ENCODE assay signal across 8 cellular contexts in genomic region chr9:90914868-90915483, GRCh38.
DNase-seq lines count a peak whose midpoint lies in the region; ATAC-seq and TF ChIP-seq lines count a peak whose summit lies in the region.

No MANE protein-coding gene starts in this region.

- no peak overlapping the region for H3K4me3 ChIP-seq in adipocyte (ENCODE audit: low read length)
- H3K4me3 ChIP-seq in left ventricle myocardium inferior, result no peak overlapping the region
- H3K4me3 ChIP-seq in retinal pigment epithelial cell (ENCODE audit: low read length), result no peak overlapping the region

- peak; percentile 69 for DNase-seq in NCI-H1105 treated with DMSO at 0.1 percent for 48 hours (lab: John Stamatoyannopoulos, UW)
- DNase-seq in T-helper 1 cell, result peak; percentile 44 to 75 (median 54)
- peak; percentile 86 for DNase-seq in adipocyte (ENCODE audit: low read depth)
- peak; percentile 59 for DNase-seq in left ventricle myocardium inferior
- no peak for DNase-seq in retinal pigment epithelial cell (ENCODE audit: low read depth)
- no peak for DNase-seq in OCI-M2 (lab: John Stamatoyannopoulos, UW; ENCODE audit: unreplicated experiment)

- H3K27ac ChIP-seq in left ventricle myocardium inferior (replicated peaks), result no peak overlapping the region

- H3K36me3 ChIP-seq in adipocyte (ENCODE audit: control insufficient read depth, insufficient read depth, low read length, severe bottlenecking), result no peaks in the 10 kb centered on the region
- H3K36me3 ChIP-seq in left ventricle myocardium inferior, result no peaks in the 10 kb centered on the region

- H3K9ac ChIP-seq in adipocyte (ENCODE audit: low read length), result peak overlapping the region; percentile 48

- TF ChIP-seq CTCF in GM12874 (IDR thresholded peaks at IDR 0.05; ENCODE audit: insufficient read depth, low read depth, low read length) (peak; percentile 89), left ventricle myocardium inferior (IDR thresholded peaks at IDR 0.05; ENCODE audit: borderline replicate concordance) (peak; percentile 92), retinal pigment epithelial cell (conservative IDR thresholded peaks at IDR 0.05; ENCODE audit: low read depth, low read length) (peak; percentile 87)

- H3K9me3 ChIP-seq in adipocyte (ENCODE audit: control insufficient read depth, low read length) (peaks cover 6% of the 10 kb centered on the region), left ventricle myocardium inferior (replicated peaks) (no peaks in the 10 kb centered on the region)

- H3K27me3 ChIP-seq in adipocyte (replicated peaks; ENCODE audit: control insufficient read depth, insufficient read depth, low read length), result no peaks in the 10 kb centered on the region
- peaks cover 13% of the 10 kb centered on the region for H3K27me3 ChIP-seq in left ventricle myocardium inferior (ENCODE audit: low read depth)

- H3K4me1 ChIP-seq in adipocyte (ENCODE audit: control insufficient read depth, insufficient read depth, low read length), result peaks cover 9% of the 10 kb centered on the region
- H3K4me1 ChIP-seq in left ventricle myocardium inferior, result peaks cover 8% of the 10 kb centered on the region

- intact Hi-C loops in left ventricle myocardium inferior (cut with micrococcal nuclease), result loop anchor here (10.0 kb wide), 1 partner anchor 510 kb away; the partner anchor contains the start of gene NFIL3

- ATAC-seq in HG02588 (IDR thresholded peaks at IDR 0.05; ENCODE audit: unreplicated experiment), result peak; percentile 80

Comparison
In these comparisons a context has a peak if more than half of its experiments do, and no peak if none do; other contexts are left out.
1. DNase-seq: peak in NCI-H1105 treated with DMSO at 0.1 percent for 48 hours (single experiment), T-helper 1 cell (5 of 5), adipocyte (single experiment) and left ventricle myocardium inferior (single experiment); none in retinal pigment epithelial cell (single experiment) and OCI-M2 (single experiment).
2. Peak in every context shown above with its lines, with median percentiles within 50 percentile points of each other: CTCF ChIP-seq.